In genomic region chr12:56080556-56081138, GRCh38 we compare ENCODE assay signal across 8 cellular contexts. TPM values are rescaled to one million over a fixed set of nuclear protein-coding genes. Genes with fewer than 3 reads are reported as not detected.
A peak's percentile ranks its signal among the peaks of the same experiment; 100 is the strongest.
DNase-seq lines count a peak whose midpoint lies in the region; ATAC-seq and TF ChIP-seq lines count a peak whose summit lies in the region.

No MANE protein-coding gene starts in this region.

- H3K9me2 ChIP-seq in SU-DHL-6 (replicated peaks; ENCODE audit: insufficient read depth, low read length), result no peaks in the 10 kb centered on the region

- peaks cover 23% of the 10 kb centered on the region for H3K4me1 ChIP-seq in ES-I3 (ENCODE audit: insufficient read depth, low read length)
- H3K4me1 ChIP-seq in rectal smooth muscle tissue (ENCODE audit: control insufficient read depth, insufficient read depth, low read length), result no peaks in the 10 kb centered on the region

- intact Hi-C loops in posterior vena cava (cut with DNase I), result no loop called here

- H2AFZ ChIP-seq in SU-DHL-6 (ENCODE audit: low read depth, low read length, severe bottlenecking), result peak overlapping the region; percentile 95

- H3K27ac ChIP-seq in SU-DHL-6 (ENCODE audit: low read depth, low read length), result no peak overlapping the region
- H3K27ac ChIP-seq in rectal smooth muscle tissue (ENCODE audit: low read depth, low read length), result peak overlapping the region; percentile 61

- no peak for TF ChIP-seq CTCF in SU-DHL-6 (IDR thresholded peaks at IDR 0.05; ENCODE audit: insufficient read depth, low read length, poor library complexity, severe bottlenecking)

- ATAC-seq in HG03108 (IDR thresholded peaks at IDR 0.05; ENCODE audit: unreplicated experiment) (no peak), HG02852 (IDR thresholded peaks at IDR 0.05; ENCODE audit: unreplicated experiment) (no peak)

- H3F3A ChIP-seq in SU-DHL-6 (ENCODE audit: insufficient read depth), result no peaks in the 10 kb centered on the region

- H3K27me3 ChIP-seq in SU-DHL-6 (ENCODE audit: low read length) (no peaks in the 10 kb centered on the region), rectal smooth muscle tissue (ENCODE audit: control insufficient read depth, insufficient read depth, low read length) (no peaks in the 10 kb centered on the region)

- DNase-seq in globus pallidus (ENCODE audit: low spot score) (peak; percentile 29), posterior vena cava (ENCODE audit: low spot score) (no peak), SIG-M5 treated with dmso at 0.1 percent for 504 hours (lab: John Stamatoyannopoulos, UW; ENCODE audit: unreplicated experiment) (no peak)

- H4K20me1 ChIP-seq in SU-DHL-6 (ENCODE audit: low read depth, low read length), result no peaks in the 10 kb centered on the region

- H3K79me2 ChIP-seq in SU-DHL-6 (ENCODE audit: insufficient read depth, low read length), result no peaks in the 10 kb centered on the region

- H3K4me3 ChIP-seq in SU-DHL-6 (ENCODE audit: insufficient read depth, low read length, poor library complexity, severe bottlenecking), result no peak overlapping the region
- peak overlapping the region; percentile 72 for H3K4me3 ChIP-seq in rectal smooth muscle tissue (ENCODE audit: low read length)

- H3K4me2 ChIP-seq in SU-DHL-6 (ENCODE audit: low read depth, low read length, poor library complexity, severe bottlenecking), result peak overlapping the region; percentile 95

- H3K36me3 ChIP-seq in ES-I3 (ENCODE audit: insufficient read depth, low read length), result no peaks in the 10 kb centered on the region
- H3K36me3 ChIP-seq in SU-DHL-6 (ENCODE audit: low read length), result no peaks in the 10 kb centered on the region
- H3K36me3 ChIP-seq in rectal smooth muscle tissue (ENCODE audit: control insufficient read depth, insufficient read depth, low read length), result peaks cover 2% of the 10 kb centered on the region

- no peaks in the 10 kb centered on the region for H3K9me3 ChIP-seq in ES-I3 (ENCODE audit: control insufficient read depth, insufficient read depth, low read length)
- H3K9me3 ChIP-seq in SU-DHL-6 (ENCODE audit: insufficient read depth, low read length), result no peaks in the 10 kb centered on the region

- H3K9ac ChIP-seq in ES-I3 (ENCODE audit: low read depth, low read length) (peak overlapping the region; percentile 86), SU-DHL-6 (ENCODE audit: low read length) (peak overlapping the region; percentile 59), rectal smooth muscle tissue (ENCODE audit: low read length) (peak overlapping the region; percentile 75)

RNA-seq across cellular contexts. Expression of gene ERBB3, which starts 0.7 kb away (rescaled TPM):
- 1 to 10 TPM in 1 of 2 donors, under 1 TPM in 1; 0.71 to 1.4 TPM for total RNA-seq in posterior vena cava

RNA-seq across cellular contexts. Expression of gene PA2G4, which starts 23.7 kb away (rescaled TPM):
- total RNA-seq in posterior vena cava, result 10 to 100 TPM; 59.3 to 71.7 TPM

RNA-seq across cellular contexts. Expression of gene RPL41, which starts 35.8 kb away (rescaled TPM):
- total RNA-seq in posterior vena cava, result 1,000 to 10,000 TPM; 2,364 to 2,753 TPM

RNA-seq across cellular contexts. Expression of gene ZC3H10, which starts 37.4 kb away (rescaled TPM):
- total RNA-seq in posterior vena cava, result 1 to 10 TPM; 7.9 to 8.0 TPM

RNA-seq across cellular contexts. Expression of gene RPS26, which starts 38.9 kb away (rescaled TPM):
- total RNA-seq in posterior vena cava, result 10 to 100 TPM; 33.2 to 45.2 TPM
